Comparison of ENCODE assay signal across 11 cellular contexts in the genomic region with DNA sequence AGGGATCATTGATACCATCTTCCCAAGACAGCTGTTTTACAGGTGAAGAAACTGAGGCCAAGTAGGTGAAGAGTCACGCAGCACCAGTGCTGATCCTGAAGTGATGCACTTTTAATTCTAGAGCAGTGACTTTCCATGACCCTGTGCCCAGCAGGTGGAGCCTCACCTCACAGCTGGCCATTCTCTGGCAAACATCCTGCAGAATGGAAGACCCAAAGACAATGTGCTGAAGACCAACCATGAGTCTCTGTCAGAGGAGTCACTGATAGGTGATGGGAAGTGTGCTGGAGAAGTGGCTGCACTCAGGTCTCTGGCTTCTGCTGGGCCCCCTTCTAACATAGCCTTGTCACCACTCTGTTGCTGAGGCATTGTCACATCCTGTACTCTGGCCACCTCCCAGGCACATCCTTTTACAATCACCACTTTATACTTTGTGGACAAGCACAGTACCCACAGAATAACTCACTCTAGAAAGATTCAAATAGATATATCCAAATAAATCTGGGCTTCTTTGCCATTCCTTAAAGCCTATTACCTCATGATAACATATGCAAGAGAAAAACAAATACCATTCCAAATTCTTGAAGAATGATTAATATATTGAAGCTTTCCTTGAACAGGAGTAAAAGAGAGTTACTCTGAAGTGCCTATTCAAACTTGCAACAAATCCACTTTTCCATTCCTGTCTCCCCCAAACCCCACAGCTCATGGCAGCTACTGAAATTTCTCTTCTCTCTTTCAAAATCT.
DNase-seq lines count a peak whose midpoint lies in the region; ATAC-seq and TF ChIP-seq lines count a peak whose summit lies in the region.
"Had no signal": no experiment of that assay in that cellular context is flagged by ENCODE, and none has a peak within 500 bp of the region (broad histone marks: within the 10 kb centered on the region; RNA-seq: fewer than 3 reads in every experiment).

No MANE protein-coding gene starts in this region.

- no peak overlapping the region for H3K4ac ChIP-seq in mesendoderm (ENCODE audit: low read depth, low read length)

- no peak overlapping the region for H2BK5ac ChIP-seq in mesendoderm (ENCODE audit: low read length)

- no peak overlapping the region for H2BK15ac ChIP-seq in mesendoderm (replicated peaks; ENCODE audit: low read depth)

- H4K8ac ChIP-seq in mesendoderm (ENCODE audit: low read depth, low read length): no peak overlapping the region

- no peak overlapping the region for H3K56ac ChIP-seq in mesendoderm (ENCODE audit: low read length)

- no CpG with 5 or more reads among the region's 1 CpG for WGBS in mesendoderm (ENCODE audit: extremely low coverage, insufficient coverage, low lambda C conversion rate)

- H3K4me1 ChIP-seq in mesendoderm (ENCODE audit: control insufficient read depth, low read depth, low read length): no peaks in the 10 kb centered on the region
- H3K4me1 ChIP-seq: right lobe of liver had no signal

- H4K5ac ChIP-seq in mesendoderm (ENCODE audit: low read length): no peak overlapping the region

- H3K79me2 ChIP-seq in mesendoderm (ENCODE audit: control insufficient read depth, insufficient read depth, low read length): no peaks in the 10 kb centered on the region

- no peak overlapping the region for H2BK120ac ChIP-seq in mesendoderm (ENCODE audit: low read depth, low read length)

- DNase-seq in AG10803 (ENCODE audit: low read depth) (peak; percentile 68), coronary artery (ENCODE audit: low spot score) (no peak), mesendoderm (peak; percentile 57)
- no peak for DNase-seq in activated naive CD4-positive, alpha-beta T cell treated with Interleukin-2 at 50 U/mL for 16 hours
- DNase-seq: Calu3, NCI-H82 had no signal

- H2AK5ac ChIP-seq in mesendoderm (ENCODE audit: low read length): no peak overlapping the region

- H3K27ac ChIP-seq in coronary artery: peak overlapping the region; percentile 79 to 83
- H3K27ac ChIP-seq in mesendoderm (ENCODE audit: low read depth, low read length): no peak overlapping the region
- H3K27ac ChIP-seq: right lobe of liver had no signal

- H3K18ac ChIP-seq in mesendoderm (ENCODE audit: low read length): no peak overlapping the region

- peaks cover 2% of the 10 kb centered on the region for H3K27me3 ChIP-seq in mesendoderm (ENCODE audit: insufficient read depth, low read length, poor library complexity)
- H3K27me3 ChIP-seq: right lobe of liver had no signal

- H3K36me3 ChIP-seq in mesendoderm (ENCODE audit: control insufficient read depth, insufficient read depth, low read length): no peaks in the 10 kb centered on the region
- H3K36me3 ChIP-seq: right lobe of liver had no signal

- no peaks in the 10 kb centered on the region for H3K79me1 ChIP-seq in mesendoderm (ENCODE audit: low read length)

- no peak overlapping the region for H3K23ac ChIP-seq in mesendoderm (ENCODE audit: low read length)

- H3K9ac ChIP-seq in mesendoderm (ENCODE audit: low read length): no peak overlapping the region

- no peak; the same call in 1 of the 2 replicates for TF ChIP-seq CTCF in AG10803 (conservative IDR thresholded peaks at IDR 0.05; ENCODE audit: low read length)
- peak; percentile 10; the same call in 1 of the 2 replicates for TF ChIP-seq CTCF in LNCAP (IDR thresholded peaks at IDR 0.05)
- TF ChIP-seq CTCF in coronary artery (IDR thresholded peaks at IDR 0.05): no peak

- no peak overlapping the region for H3K4me3 ChIP-seq in AG10803 (ENCODE audit: low read length)
- peak overlapping the region; percentile 43 for H3K4me3 ChIP-seq in coronary artery
- H3K4me3 ChIP-seq in mesendoderm (ENCODE audit: low read length): no peak overlapping the region
- H3K4me3 ChIP-seq: right lobe of liver had no signal

- ATAC-seq in GM18858 (IDR thresholded peaks at IDR 0.05; ENCODE audit: unreplicated experiment): no peak
- ATAC-seq in HG02870 (IDR thresholded peaks at IDR 0.05; ENCODE audit: unreplicated experiment): no peak
- ATAC-seq in HG03460 (IDR thresholded peaks at IDR 0.05; ENCODE audit: unreplicated experiment): no peak

- no peak overlapping the region for H3K4me2 ChIP-seq in mesendoderm (ENCODE audit: low read length)

Comparison
In these comparisons a context has a peak if more than half of its experiments do, and no peak if none do; other contexts are left out.
1. DNase-seq: peak in AG10803 (single experiment) and mesendoderm (single experiment); none in coronary artery (single experiment) and activated naive CD4-positive, alpha-beta T cell treated with Interleukin-2 at 50 U/mL for 16 hours (single experiment).